24 cellular contexts compared by ENCODE assay signal in the genomic region with DNA sequence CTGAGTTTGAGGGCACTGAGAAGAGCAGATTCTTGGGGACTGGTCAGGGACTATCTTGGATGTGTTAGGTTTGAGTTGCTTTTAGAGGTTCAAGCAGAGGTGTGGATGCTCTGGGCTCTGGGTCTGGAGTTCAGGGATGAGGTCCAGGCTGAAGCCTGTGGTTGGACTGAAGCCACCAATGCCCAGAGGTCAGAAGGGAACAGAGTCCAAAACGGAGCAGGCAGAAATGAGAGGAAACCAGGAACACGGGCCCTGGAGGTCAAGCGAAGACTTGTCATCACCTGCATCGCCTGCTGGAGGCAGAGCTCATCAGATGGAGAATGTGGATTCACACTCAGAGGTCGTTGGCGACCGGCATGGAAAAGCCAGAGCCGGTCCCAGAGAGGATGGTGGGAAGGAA.
A peak's percentile ranks its signal among the peaks of the same experiment; 100 is the strongest.
DNase-seq lines count a peak whose midpoint lies in the region; ATAC-seq, FAIRE-seq and TF ChIP-seq lines count a peak whose summit lies in the region.
"Had no signal": no experiment of that assay in that cellular context is flagged by ENCODE, and none has a peak within 500 bp of the region (broad histone marks: within the 10 kb centered on the region; RNA-seq: fewer than 3 reads in every experiment).

No MANE protein-coding gene starts in this region.

- H2AFZ ChIP-seq in H1 (ENCODE audit: low read length): no peak overlapping the region
- no peak overlapping the region for H2AFZ ChIP-seq in trophoblast cell (ENCODE audit: insufficient read depth, low read length, poor library complexity)
- H2AFZ ChIP-seq: GM23248 had no signal

- H3K4me1 ChIP-seq in H1 (replicated peaks in 1 of 4; ENCODE audit: control insufficient read depth in 3 of 4, insufficient read depth in 4 of 4, low read length in 3 of 4) (peaks cover 0 to 11% (median under 1%) of the 10 kb centered on the region in 4 experiments; a peak in 4 of 7 replicates), trophoblast cell (ENCODE audit: control insufficient read depth in 1 of 2, insufficient read depth in 2 of 2, low read length in 2 of 2) (peaks cover 27 to 44% of the 10 kb centered on the region in 2 experiments)

- no peaks in the 10 kb centered on the region for H3K27me3 ChIP-seq in H1 (replicated peaks in 1 of 4; ENCODE audit: control insufficient read depth in 3 of 4, extremely low read depth in 1 of 4, insufficient read depth in 3 of 4, low read length in 3 of 4)
- H3K27me3 ChIP-seq in trophoblast cell (ENCODE audit: insufficient read depth, low read length): no peaks in the 10 kb centered on the region

- H3K4me1 Mint-ChIP-seq in WTC11 (peaks cover 53% of the 10 kb centered on the region), neural crest cell (peaks cover 13% of the 10 kb centered on the region)
- H3K4me1 Mint-ChIP-seq: CD4-positive, alpha-beta memory T cell had no signal

- H2BK5ac ChIP-seq in H1 (ENCODE audit: low read depth, low read length): no peak overlapping the region
- H2BK5ac ChIP-seq in trophoblast cell (ENCODE audit: low read depth, low read length, poor library complexity): no peak overlapping the region

- H3K36me3 Mint-ChIP-seq in WTC11 (no peaks in the 10 kb centered on the region), neural crest cell (ENCODE audit: low read depth) (no peaks in the 10 kb centered on the region)
- H3K36me3 Mint-ChIP-seq: CD4-positive, alpha-beta memory T cell had no signal

- no peak for ATAC-seq in WTC11
- no peak for ATAC-seq in GM19035 (IDR thresholded peaks at IDR 0.05; ENCODE audit: unreplicated experiment)
- ATAC-seq: K562 had no signal

- H3K4ac ChIP-seq in H1 (replicated peaks; ENCODE audit: insufficient read length, low read depth, low read length): no peak overlapping the region
- no peak overlapping the region for H3K4ac ChIP-seq in trophoblast cell (ENCODE audit: low read depth, low read length)

- H3K4me3 Mint-ChIP-seq in WTC11 (no peak overlapping the region), neural crest cell (no peak overlapping the region)
- H3K4me3 Mint-ChIP-seq: CD4-positive, alpha-beta memory T cell had no signal

- H3K27ac ChIP-seq in H1 (ENCODE audit: low read depth, low read length) (no peak overlapping the region), trophoblast cell (ENCODE audit: low read depth, low read length) (no peak overlapping the region)
- H3K27ac ChIP-seq: C4-2B, GM23248, HL-60 had no signal

- H2BK20ac ChIP-seq in H1 (ENCODE audit: low read length): no peak overlapping the region

- H3K23ac ChIP-seq in H1 (ENCODE audit: insufficient read length) (no peak overlapping the region), trophoblast cell (ENCODE audit: low read length) (no peak overlapping the region)

- H3K9me3 ChIP-seq in H1 (ENCODE audit: insufficient read depth in 2 of 2, low read depth in 1 of 2, low read length in 1 of 2) (no peaks in the 10 kb centered on the region), trophoblast cell (ENCODE audit: insufficient read depth, low read depth, low read length) (no peaks in the 10 kb centered on the region)

- H3K9me3 Mint-ChIP-seq in WTC11 (no peaks in the 10 kb centered on the region), neural crest cell (no peaks in the 10 kb centered on the region)

- no peaks in the 10 kb centered on the region for H3K23me2 ChIP-seq in H1 (ENCODE audit: low read depth, low read length)

- no peak for TF ChIP-seq EP300 in H1 (IDR thresholded peaks at IDR 0.05; ENCODE audit: borderline replicate concordance in 1 of 2, low read depth in 2 of 2, low read length in 2 of 2)

- H3K4me3 ChIP-seq in H1 (ENCODE audit: extremely low read depth in 1 of 4, insufficient read depth in 2 of 4, low read depth in 3 of 4, low read length in 4 of 4): no peak overlapping the region
- no peak overlapping the region for H3K4me3 ChIP-seq in trophoblast cell (ENCODE audit: low read depth, low read length)
- H3K4me3 ChIP-seq: GM23248, K562 had no signal

- DNase-seq in WTC11 (ENCODE audit: low spot score): no peak
- DNase-seq in H1 (ENCODE audit: low read depth in 1 of 2, low spot score in 2 of 2): no peak
- DNase-seq in neural crest cell (ENCODE audit: low read depth, low spot score): no peak
- DNase-seq in trophoblast cell: no peak
- DNase-seq in activated naive CD4-positive, alpha-beta T cell (lab: John Stamatoyannopoulos, UW): no peak
- DNase-seq in CD1c-positive myeloid dendritic cell (ENCODE audit: extremely low spot score): no peak
- DNase-seq in NCI-H1930 (lab: John Stamatoyannopoulos, UW): no peak
- DNase-seq: ACHN; AML-193; CD4-positive, alpha-beta memory T cell; DMS153; DMS79; GDM1; GM23248; HCEC 1CT had no signal

- H3K4me2 ChIP-seq in H1 (ENCODE audit: insufficient read depth in 1 of 2, low read depth in 2 of 2, low read length in 2 of 2) (no peak overlapping the region), trophoblast cell (ENCODE audit: low read length) (no peak overlapping the region)

- no peak for FAIRE-seq in H1 (lab: Jason Lieb, UNC)
- FAIRE-seq: A204.1, GM12892, GM18507, GM19239, H54, K562 had no signal

- TF ChIP-seq CTCF in WTC11 (IDR thresholded peaks at IDR 0.05) (no peak), H1 (IDR thresholded peaks at IDR 0.05; ENCODE audit: control extremely low read depth in 1 of 3, insufficient read depth in 1 of 3, low read depth in 1 of 3, low read length in 3 of 3) (peak in 1 of 3 experiments; percentile 9; a peak in 1 of 4 replicates), neural crest cell (conservative IDR thresholded peaks at IDR 0.05) (no peak)

- H4K91ac ChIP-seq in H1 (replicated peaks; ENCODE audit: insufficient read length, low read length): no peak overlapping the region
- H4K91ac ChIP-seq in trophoblast cell (ENCODE audit: low read depth, low read length): no peak overlapping the region

- POLR2A ChIA-PET in WTC11 (lab: Charles Lee) (no interaction called here), H1 (lab: Charles Lee; ENCODE audit: partially characterized antibody) (no interaction called here)

- no peak overlapping the region for H2BK15ac ChIP-seq in H1 (ENCODE audit: low read length)

- CTCF ChIA-PET in WTC11 (lab: Charles Lee) (interaction anchor here (0.8 to 1.0 kb wide), 2 partner anchors 36 to 245 kb away, joined by 3 read pairs; no protein-coding TSS in a partner anchor), H1 (lab: Charles Lee; ENCODE audit: partially characterized antibody) (interaction anchor here (0.6 to 4.2 kb wide), 7 partner anchors 12 to 513 kb away, joined by 3 to 16 read pairs (median 5); no protein-coding TSS in a partner anchor)

- H3K27me3 Mint-ChIP-seq in WTC11 (ENCODE audit: low read depth): no peaks in the 10 kb centered on the region
- H3K27me3 Mint-ChIP-seq in neural crest cell (ENCODE audit: low read depth): peaks cover 8% of the 10 kb centered on the region

- no peak overlapping the region for H4K5ac ChIP-seq in H1 (ENCODE audit: insufficient read length, low read depth, low read length)

- no peak overlapping the region for H2AK5ac ChIP-seq in H1 (ENCODE audit: low read depth, low read length)
- peak overlapping the region; percentile 35 for H2AK5ac ChIP-seq in trophoblast cell (ENCODE audit: low read length)

- H4K12ac ChIP-seq in trophoblast cell (ENCODE audit: low read depth, low read length): no peak overlapping the region

- H3K56ac ChIP-seq in H1 (replicated peaks; ENCODE audit: insufficient read length, low read depth, low read length): no peak overlapping the region

- H3K36me3 ChIP-seq in H1 (ENCODE audit: control insufficient read depth in 2 of 4, insufficient read depth in 4 of 4, low read length in 3 of 4): no peaks in the 10 kb centered on the region
- H3K36me3 ChIP-seq in trophoblast cell (ENCODE audit: control insufficient read depth in 1 of 2, insufficient read depth in 2 of 2, low read length in 2 of 2): peaks cover 2% of the 10 kb centered on the region in 2 experiments

- H4K20me1 ChIP-seq in H1 (replicated peaks in 1 of 2; ENCODE audit: control insufficient read depth in 1 of 2, insufficient read depth in 2 of 2, low read length in 2 of 2): no peaks in the 10 kb centered on the region

- H2BK120ac ChIP-seq in H1 (replicated peaks; ENCODE audit: low read depth, low read length) (no peak overlapping the region), trophoblast cell (ENCODE audit: insufficient read depth, low read length, poor library complexity) (no peak overlapping the region)

- no peak for TF ChIP-seq POLR2A in H1 (IDR thresholded peaks at IDR 0.05; ENCODE audit: control extremely low read depth in 1 of 2, low read depth in 2 of 2, low read length in 2 of 2)

- H3K79me1 ChIP-seq in H1 (ENCODE audit: low read depth, low read length) (no peaks in the 10 kb centered on the region; the same call in 1 of the 2 replicates), trophoblast cell (ENCODE audit: low read length) (peaks cover 13% of the 10 kb centered on the region)

- H2BK12ac ChIP-seq in H1 (ENCODE audit: low read depth, low read length): no peak overlapping the region
- no peak overlapping the region for H2BK12ac ChIP-seq in trophoblast cell (ENCODE audit: low read length)

- TF ChIP-seq RAD21 in H1 (IDR thresholded peaks at IDR 0.05 in 1 of 2, conservative IDR thresholded peaks at IDR 0.05 in 1 of 2; ENCODE audit: low read depth in 2 of 2, low read length in 2 of 2): no peak

- peak overlapping the region; percentile 12; the same call in 1 of the 2 replicates for H3K27ac Mint-ChIP-seq in WTC11
- peak overlapping the region; percentile 85 for H3K27ac Mint-ChIP-seq in neural crest cell (ENCODE audit: unreplicated experiment)
- H3K27ac Mint-ChIP-seq: CD4-positive, alpha-beta memory T cell had no signal

- H3K9ac ChIP-seq in H1 (replicated peaks in 1 of 4; ENCODE audit: extremely low read depth in 1 of 4, low read depth in 3 of 4, low read length in 3 of 4) (no peak overlapping the region), trophoblast cell (ENCODE audit: low read length) (no peak overlapping the region)
- H3K9ac ChIP-seq: GM23248 had no signal

- WGBS in H1 (ENCODE audit: extremely low coverage in 1 of 2, insufficient coverage in 1 of 2, insufficient read length in 1 of 2, insufficient replicate concordance in 2 of 2, low coverage in 1 of 2, low lambda C conversion rate in 2 of 2, missing lambda C conversion rate in 1 of 2), 2 experiments: 87% methylated on average over 8 of the region's 8 CpGs; no CpG with 5 or more reads in 1 of the 2 experiments
- no CpG with 5 or more reads among the region's 8 CpGs for WGBS in trophoblast cell (ENCODE audit: extremely low coverage, insufficient coverage, insufficient read length)

- H3K14ac ChIP-seq in H1 (ENCODE audit: insufficient read length) (no peak overlapping the region), trophoblast cell (ENCODE audit: low read length) (no peak overlapping the region)

- H4K8ac ChIP-seq in H1 (ENCODE audit: extremely low read depth, insufficient read depth, low read length) (peak overlapping the region; percentile 76; the same call in 1 of the 2 replicates), trophoblast cell (ENCODE audit: low read depth, low read length) (no peak overlapping the region)

- H3K79me2 ChIP-seq in H1 (ENCODE audit: control insufficient read depth in 1 of 2, insufficient read depth in 2 of 2, low read length in 2 of 2) (no peaks in the 10 kb centered on the region), trophoblast cell (ENCODE audit: control insufficient read depth, insufficient read depth, low read length, poor library complexity) (peaks cover 5% of the 10 kb centered on the region)

- H3K18ac ChIP-seq in H1 (ENCODE audit: extremely low read depth, low read length): no peak overlapping the region
- H3K18ac ChIP-seq in trophoblast cell (ENCODE audit: low read length): no peak overlapping the region
